2 cellular contexts compared by ENCODE assay signal in the genomic region with DNA sequence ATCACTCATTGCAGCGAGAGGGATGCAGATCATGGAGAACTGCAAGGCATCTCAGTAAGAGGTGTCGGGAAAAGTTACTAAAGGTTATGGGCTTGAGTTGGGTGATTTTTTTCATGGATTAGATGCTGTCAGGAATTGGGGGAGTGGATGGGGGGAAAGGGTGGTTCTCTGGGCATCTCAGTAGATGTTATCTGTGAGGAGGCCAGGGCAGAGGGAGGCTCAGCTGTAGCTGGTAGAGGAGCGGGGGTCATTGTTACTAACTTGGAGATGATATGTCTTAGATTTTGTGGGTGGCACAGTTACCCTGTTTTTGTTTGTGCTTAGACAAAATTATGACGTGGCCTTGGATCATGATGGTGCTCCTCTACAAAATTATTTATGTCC.
A peak's percentile ranks its signal among the peaks of the same experiment; 100 is the strongest.
TF ChIP-seq lines count a peak whose summit lies in the region.

No MANE protein-coding gene starts in this region.

TF ChIP-seq in HepG2, 621 proteins besides CTCF, POLR2A, EP300 and RAD21:
- TF ChIP-seq, protein P1, sequence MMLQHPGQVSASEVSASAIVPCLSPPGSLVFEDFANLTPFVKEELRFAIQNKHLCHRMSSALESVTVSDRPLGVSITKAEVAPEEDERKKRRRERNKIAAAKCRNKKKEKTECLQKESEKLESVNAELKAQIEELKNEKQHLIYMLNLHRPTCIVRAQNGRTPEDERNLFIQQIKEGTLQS (CRISPR knock-in tag; IDR thresholded peaks at IDR 0.05), result no peak
- TF ChIP-seq ZNF772 (CRISPR knock-in tag; IDR thresholded peaks at IDR 0.05) (no peak), TBX3 (IDR thresholded peaks at IDR 0.05; ENCODE audit: borderline replicate concordance) (0 out of 2 replicates have a peak, but pooled peaks have one; percentile 19), ARNT (IDR thresholded peaks at IDR 0.05) (no peak), FOXA1 (IDR thresholded peaks at IDR 0.05) (0 out of 2 replicates have a peak, but pooled peaks have one; percentile 9), FOXA1 (CRISPR knock-in tag; IDR thresholded peaks at IDR 0.05) (no peak), ZNF629 (CRISPR knock-in tag; conservative IDR thresholded peaks at IDR 0.05) (no peak), FOXK2 (IDR thresholded peaks at IDR 0.05) (no peak), FOXC1 (CRISPR knock-in tag; IDR thresholded peaks at IDR 0.05; ENCODE audit: borderline replicate concordance) (no peak), CREB1 (IDR thresholded peaks at IDR 0.05) (peak; percentile 41), CREB1 (CRISPR knock-in tag; IDR thresholded peaks at IDR 0.05) (no peak), SNAPC2 (CRISPR knock-in tag; IDR thresholded peaks at IDR 0.05) (no peak), ZNF605 (CRISPR knock-in tag; IDR thresholded peaks at IDR 0.05) (0 out of 2 replicates have a peak, but pooled peaks have one; percentile 20)
- TF ChIP-seq, protein P2, sequence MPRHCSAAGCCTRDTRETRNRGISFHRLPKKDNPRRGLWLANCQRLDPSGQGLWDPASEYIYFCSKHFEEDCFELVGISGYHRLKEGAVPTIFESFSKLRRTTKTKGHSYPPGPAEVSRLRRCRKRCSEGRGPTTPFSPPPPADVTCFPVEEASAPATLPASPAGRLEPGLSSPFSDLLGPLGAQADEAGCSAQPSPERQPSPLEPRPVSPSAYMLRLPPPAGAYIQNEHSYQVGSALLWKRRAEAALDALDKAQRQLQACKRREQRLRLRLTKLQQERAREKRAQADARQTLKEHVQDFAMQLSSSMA (CRISPR knock-in tag; IDR thresholded peaks at IDR 0.05), result no peak
- TF ChIP-seq, protein P3, sequence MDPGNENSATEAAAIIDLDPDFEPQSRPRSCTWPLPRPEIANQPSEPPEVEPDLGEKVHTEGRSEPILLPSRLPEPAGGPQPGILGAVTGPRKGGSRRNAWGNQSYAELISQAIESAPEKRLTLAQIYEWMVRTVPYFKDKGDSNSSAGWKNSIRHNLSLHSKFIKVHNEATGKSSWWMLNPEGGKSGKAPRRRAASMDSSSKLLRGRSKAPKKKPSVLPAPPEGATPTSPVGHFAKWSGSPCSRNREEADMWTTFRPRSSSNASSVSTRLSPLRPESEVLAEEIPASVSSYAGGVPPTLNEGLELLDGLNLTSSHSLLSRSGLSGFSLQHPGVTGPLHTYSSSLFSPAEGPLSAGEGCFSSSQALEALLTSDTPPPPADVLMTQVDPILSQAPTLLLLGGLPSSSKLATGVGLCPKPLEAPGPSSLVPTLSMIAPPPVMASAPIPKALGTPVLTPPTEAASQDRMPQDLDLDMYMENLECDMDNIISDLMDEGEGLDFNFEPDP (CRISPR knock-in tag; conservative IDR thresholded peaks at IDR 0.05), result 0 out of 2 replicates have a peak, but pooled peaks have one; percentile 87

TF ChIP-seq in K562, 482 proteins besides CTCF, POLR2A, EP300 and RAD21:
- TF ChIP-seq ZNF12 (CRISPR knock-in tag; IDR thresholded peaks at IDR 0.05) (no peak), ZNF584 (CRISPR knock-in tag; IDR thresholded peaks at IDR 0.05; ENCODE audit: low read depth) (no peak), ZNF140 (CRISPR knock-in tag; IDR thresholded peaks at IDR 0.05) (no peak), TSC22D4 (tag; IDR thresholded peaks at IDR 0.05) (no peak)
TF ChIP-seq in K562: peak in this region for 0.
